8 cellular contexts compared by ENCODE assay signal in genomic region chr10:120850911-120851865, GRCh38. TPM values are rescaled to one million over a fixed set of nuclear protein-coding genes. Genes with fewer than 3 reads are reported as not detected.
DNase-seq lines count a peak whose midpoint lies in the region; ATAC-seq and TF ChIP-seq lines count a peak whose summit lies in the region.

Gene WDR11 (plus strand): TSS chr10:120851362. CDS start chr10:120851421, 59 bp downstream.

- CTCF ChIA-PET in OCI-LY7 (lab: Charles Lee; ENCODE audit: unreplicated experiment): interaction anchor here (0.6 kb wide), 1 partner anchor 27 kb away, joined by 4 read pairs; no protein-coding TSS in a partner anchor

- peaks cover 28% of the 10 kb centered on the region; the same call in 1 of the 2 replicates for H3K79me2 ChIP-seq in OCI-LY7 (ENCODE audit: insufficient read depth, low read depth, low read length)

- DNase-seq in DMS 273 (lab: John Stamatoyannopoulos, UW; ENCODE audit: unreplicated experiment): peak; percentile 94
- peak; percentile 84 for DNase-seq in OCI-LY7 (ENCODE audit: low spot score)
- DNase-seq in activated T-cell treated with anti-CD3 and anti-CD28 coated beads for 24 hours (ENCODE audit: low read depth): peak; percentile 74
- peak; percentile 68 for DNase-seq in epidermal melanocyte (ENCODE audit: insufficient read length, low spot score)
- peak; percentile 81 for DNase-seq in middle frontal gyrus (ENCODE audit: extremely low spot score, low spot score)
- DNase-seq in stimulated activated CD8-positive, alpha-beta memory T cell treated with anti-CD3 and anti-CD28 coated beads, Interleukin-2, amount 100 ng/mL, for 1 hour (ENCODE audit: low read depth in 2 of 2): peak; percentile 28 to 38

- peak within 1 kb of the TSS; percentile 91 for H3K9ac ChIP-seq in HUES6 (ENCODE audit: low read length)

- intact Hi-C loops in OCI-LY7 (cut with micrococcal nuclease; ENCODE audit: unreplicated experiment): loop anchor here (10.0 kb wide), 1 partner anchor 1074 kb away; the partner anchor contains the start of gene ATE1

- peak; percentile 92 for ATAC-seq in GM21447 (IDR thresholded peaks at IDR 0.05; ENCODE audit: unreplicated experiment)

- no peaks in the 10 kb centered on the region for H3K27me3 ChIP-seq in HUES6 (ENCODE audit: control insufficient read depth, insufficient read depth, low read length)

- H3K4me1 ChIP-seq in HUES6 (ENCODE audit: control insufficient read depth, insufficient read depth, low read length) (peaks cover 9% of the 10 kb centered on the region; the same call in 1 of the 2 replicates), OCI-LY7 (ENCODE audit: insufficient read depth, low read length, poor library complexity, severe bottlenecking) (peaks cover 19% of the 10 kb centered on the region)

- peak within 1 kb of the TSS; percentile 100 for H2AFZ ChIP-seq in OCI-LY7 (ENCODE audit: low read length)

- peak within 1 kb of the TSS; percentile 52; the same call in 1 of the 2 replicates for H3K27ac ChIP-seq in HUES6 (ENCODE audit: low read depth, low read length)
- H3K27ac ChIP-seq in OCI-LY7 (ENCODE audit: low read depth, low read length, poor library complexity, severe bottlenecking): peak within 1 kb of the TSS; percentile 62

- peaks cover 9% of the 10 kb centered on the region; the same call in 1 of the 2 replicates for H4K20me1 ChIP-seq in OCI-LY7 (ENCODE audit: insufficient read depth, low read length)

- POLR2A ChIA-PET in OCI-LY7 (lab: Charles Lee): no interaction called here

- BruUV-seq in OCI-LY7 (replicated peaks; lab: Mats Ljungman, UMichigan): TSS peak; percentile 95

- no peak for TF ChIP-seq CTCF in OCI-LY7 (conservative IDR thresholded peaks at IDR 0.05; ENCODE audit: low read length)

- H3K9me3 ChIP-seq in HUES6 (ENCODE audit: control insufficient read depth, insufficient read depth, low read depth, low read length): peaks cover 2% of the 10 kb centered on the region; the same call in 1 of the 2 replicates
- 0 out of 2 replicates have a peak, but pooled peaks cover 6% of the 10 kb centered on the region for H3K9me3 ChIP-seq in OCI-LY7 (ENCODE audit: low read length)

- H3K4me3 ChIP-seq in HUES6 (ENCODE audit: low read depth, low read length) (peak within 1 kb of the TSS; percentile 95), OCI-LY7 (ENCODE audit: low read depth, low read length, poor library complexity, severe bottlenecking) (peak within 1 kb of the TSS; percentile 90)

- H3K9me2 ChIP-seq in OCI-LY7 (ENCODE audit: insufficient read depth, low read length): no peaks in the 10 kb centered on the region

- peak within 1 kb of the TSS; percentile 82 for H3K4me2 ChIP-seq in OCI-LY7 (ENCODE audit: low read length)

- peaks cover 27% of the 10 kb centered on the region for H3K36me3 ChIP-seq in HUES6 (ENCODE audit: control insufficient read depth, insufficient read depth, low read length)
- peaks cover 28% of the 10 kb centered on the region for H3K36me3 ChIP-seq in OCI-LY7 (ENCODE audit: insufficient read depth, low read length)

RNA-seq across cellular contexts. Expression of gene WDR11, which starts in this region (rescaled TPM):
- 41.2 and 43.3 TPM in 2 replicates for total RNA-seq in OCI-LY7 (2014; rRNA removed; shearing (Covaris generic))
- 47.1 and 58.9 TPM in 2 replicates for total RNA-seq in OCI-LY7 (2022)

Comparison
In these comparisons a context has a peak if more than half of its experiments do, and no peak if none do; other contexts are left out.
1. Peak in every context shown above with its lines: DNase-seq, ATAC-seq, H3K4me3 ChIP-seq and H3K27ac ChIP-seq.
2. DNase-seq: peak in every context shown above with its lines; median percentile 94 in DMS 273; 84 in OCI-LY7; 81 in middle frontal gyrus; 74 in activated T-cell treated with anti-CD3 and anti-CD28 coated beads for 24 hours; 68 in epidermal melanocyte; 33 in stimulated activated CD8-positive, alpha-beta memory T cell treated with anti-CD3 and anti-CD28 coated beads, Interleukin-2, amount 100 ng/mL, for 1 hour.